ENCODE assay signal across 14 cellular contexts in genomic region chr4:150217804-150218203, GRCh38.
DNase-seq lines count a peak whose midpoint lies in the region; ATAC-seq and TF ChIP-seq lines count a peak whose summit lies in the region.
"Had no signal": no experiment of that assay in that cellular context is flagged by ENCODE, and none has a peak within 500 bp of the region (broad histone marks: within the 10 kb centered on the region; RNA-seq: fewer than 3 reads in every experiment).

No MANE protein-coding gene starts in this region.

- BruUV-seq in A673 (replicated peaks; lab: Mats Ljungman, UMichigan) = no TSS peak

- TF ChIP-seq CTCF in A673 (conservative IDR thresholded peaks at IDR 0.05; ENCODE audit: low read depth, low read length) = no peak
- TF ChIP-seq CTCF in hepatocyte (IDR thresholded peaks at IDR 0.05; ENCODE audit: poor library complexity) = no peak
- no peak for TF ChIP-seq CTCF in CD8-positive, alpha-beta T cell (IDR thresholded peaks at IDR 0.05)
- TF ChIP-seq CTCF in glutamatergic neuron (IDR thresholded peaks at IDR 0.05; ENCODE audit: partially characterized antibody, unreplicated experiment) = no peak

- no peaks in the 10 kb centered on the region for H3K9me2 ChIP-seq in hepatocyte (replicated peaks; ENCODE audit: insufficient read depth)

- DNase-seq in A673 (ENCODE audit: low spot score) (peak; percentile 61), NCI-H1092 (lab: John Stamatoyannopoulos, UW) (peak; percentile 66), NCI-H510A treated with DMSO at 0.1 percent for 48 hours (lab: John Stamatoyannopoulos, UW) (peak; percentile 58), hepatocyte (ENCODE audit: low spot score) (no peak), glutamatergic neuron (no peak)
- no peak for DNase-seq in stimulated activated CD4-positive, alpha-beta T cell treated with anti-CD3 and anti-CD28 coated beads, Interleukin-2, amount 100 ng/mL, for 48 hours
- DNase-seq in CD8-positive, alpha-beta T cell = no peak
- DNase-seq in stimulated activated naive CD4-positive, alpha-beta T cell (lab: John Stamatoyannopoulos, UW) = no peak
- DNase-seq: activated CD8-positive, alpha-beta memory T cell treated with anti-CD3 and anti-CD28 coated beads, Interleukin-2, amount 10 ng/mL, durations not matched to agents 7 days and 5 days; activated effector memory CD4-positive, alpha-beta T cell treated with Interleukin-2 at 50 U/mL for 16 hours; CD4-positive, alpha-beta T cell; left colon; NCI-H524 treated with DMSO at 0.1 percent for 48 hours; stomach had no signal

- H3K27ac Mint-ChIP-seq in CD8-positive, alpha-beta T cell = no peak overlapping the region
- no peak overlapping the region for H3K27ac Mint-ChIP-seq in glutamatergic neuron (ENCODE audit: unreplicated experiment)
- H3K27ac Mint-ChIP-seq: activated CD8-positive, alpha-beta memory T cell treated with anti-CD3 and anti-CD28 coated beads, Interleukin-2, amount 10 ng/mL, durations not matched to agents 7 days and 5 days; CD4-positive, alpha-beta T cell had no signal

- no peaks in the 10 kb centered on the region for H3K79me2 ChIP-seq in hepatocyte

- no peak overlapping the region for H3K4me3 ChIP-seq in A673 (ENCODE audit: low read depth, low read length, poor library complexity, severe bottlenecking)
- no peak overlapping the region for H3K4me3 ChIP-seq in hepatocyte
- no peak overlapping the region for H3K4me3 ChIP-seq in CD8-positive, alpha-beta T cell (ENCODE audit: low read depth, low read length)
- H3K4me3 ChIP-seq: stomach had no signal

- no peaks in the 10 kb centered on the region for H3K9me3 Mint-ChIP-seq in CD8-positive, alpha-beta T cell
- no peaks in the 10 kb centered on the region for H3K9me3 Mint-ChIP-seq in glutamatergic neuron (ENCODE audit: unreplicated experiment)
- H3K9me3 Mint-ChIP-seq: CD4-positive, alpha-beta T cell had no signal

- CTCF ChIA-PET in A673 (lab: Charles Lee) = interaction anchor here (0.9 to 1.6 kb wide), 4 partner anchors 13 to 212 kb away, joined by 3 to 5 read pairs (median 4); no protein-coding TSS in a partner anchor
- CTCF ChIA-PET in CD8-positive, alpha-beta T cell (lab: Charles Lee) = interaction anchor here (1.5 kb wide), 1 partner anchor 12 kb away, joined by 3 read pairs; no protein-coding TSS in a partner anchor

- H3K9me3 ChIP-seq in A673 (ENCODE audit: low read depth, low read length, poor library complexity, severe bottlenecking) (no peaks in the 10 kb centered on the region), hepatocyte (ENCODE audit: low read depth) (no peaks in the 10 kb centered on the region)
- no peaks in the 10 kb centered on the region for H3K9me3 ChIP-seq in CD8-positive, alpha-beta T cell (ENCODE audit: low read length)
- H3K9me3 ChIP-seq: stomach had no signal

- H3K4me2 ChIP-seq in hepatocyte = peak overlapping the region; percentile 57

- no peak overlapping the region for H2AFZ ChIP-seq in hepatocyte

- no peaks in the 10 kb centered on the region for H3K27me3 Mint-ChIP-seq in CD8-positive, alpha-beta T cell (ENCODE audit: low read depth)
- no peaks in the 10 kb centered on the region for H3K27me3 Mint-ChIP-seq in glutamatergic neuron (ENCODE audit: unreplicated experiment)
- H3K27me3 Mint-ChIP-seq: CD4-positive, alpha-beta T cell had no signal

- H3K27ac ChIP-seq in A673 (ENCODE audit: low read depth, low read length, poor library complexity, severe bottlenecking) = no peak overlapping the region
- no peak overlapping the region for H3K27ac ChIP-seq in hepatocyte
- H3K27ac ChIP-seq in CD8-positive, alpha-beta T cell (ENCODE audit: low read depth, low read length) = no peak overlapping the region
- H3K27ac ChIP-seq: stomach had no signal

- H3K4me1 Mint-ChIP-seq in CD8-positive, alpha-beta T cell (ENCODE audit: low read depth) = no peaks in the 10 kb centered on the region
- H3K4me1 Mint-ChIP-seq in glutamatergic neuron (ENCODE audit: low read depth, unreplicated experiment) = peaks cover 3% of the 10 kb centered on the region
- H3K4me1 Mint-ChIP-seq: activated CD8-positive, alpha-beta memory T cell treated with anti-CD3 and anti-CD28 coated beads, Interleukin-2, amount 10 ng/mL, durations not matched to agents 7 days and 5 days had no signal

- intact Hi-C loops in A673 (cut with micrococcal nuclease; ENCODE audit: unreplicated experiment) = loop anchor here (2.0 to 10.0 kb wide), 3 partner anchors 113 to 221 kb away; no protein-coding TSS in a partner anchor
- intact Hi-C loops in CD8-positive, alpha-beta T cell (cut with DNase I, micrococcal nuclease) = no loop called here

- no peaks in the 10 kb centered on the region for H3K36me3 Mint-ChIP-seq in CD8-positive, alpha-beta T cell
- no peaks in the 10 kb centered on the region for H3K36me3 Mint-ChIP-seq in glutamatergic neuron (ENCODE audit: unreplicated experiment)
- H3K36me3 Mint-ChIP-seq: activated CD8-positive, alpha-beta memory T cell treated with anti-CD3 and anti-CD28 coated beads, Interleukin-2, amount 10 ng/mL, durations not matched to agents 7 days and 5 days had no signal

- H4K20me1 ChIP-seq in hepatocyte (ENCODE audit: insufficient read depth, poor library complexity, severe bottlenecking) = no peaks in the 10 kb centered on the region

- WGBS in hepatocyte (ENCODE audit: low lambda C conversion rate, missing lambda C conversion rate) = 56% methylated on average over 6 of the region's 8 CpGs

- POLR2A ChIA-PET in A673 (lab: Charles Lee; ENCODE audit: low non-redundant PET) = no interaction called here
- POLR2A ChIA-PET in CD8-positive, alpha-beta T cell (lab: Charles Lee) = no interaction called here

- no peak for ATAC-seq in CD8-positive, alpha-beta T cell
- ATAC-seq: activated CD8-positive, alpha-beta memory T cell treated with anti-CD3 and anti-CD28 coated beads, Interleukin-2, amount 10 ng/mL, durations not matched to agents 7 days and 5 days; left colon had no signal

- H3K36me3 ChIP-seq in A673 (ENCODE audit: insufficient read depth, low read length, poor library complexity, severe bottlenecking) = no peaks in the 10 kb centered on the region
- H3K36me3 ChIP-seq in hepatocyte (replicated peaks; ENCODE audit: insufficient read depth, low read depth) = no peaks in the 10 kb centered on the region
- no peaks in the 10 kb centered on the region for H3K36me3 ChIP-seq in CD8-positive, alpha-beta T cell (ENCODE audit: insufficient read depth, low read length)
- H3K36me3 ChIP-seq: stomach had no signal

- no peaks in the 10 kb centered on the region for H3K27me3 ChIP-seq in A673 (replicated peaks; ENCODE audit: insufficient read depth, low read depth, low read length, poor library complexity)
- no peaks in the 10 kb centered on the region for H3K27me3 ChIP-seq in hepatocyte
- no peaks in the 10 kb centered on the region for H3K27me3 ChIP-seq in CD8-positive, alpha-beta T cell (ENCODE audit: insufficient read depth, low read length)
- H3K27me3 ChIP-seq: stomach had no signal

- H3K4me1 ChIP-seq in A673 (ENCODE audit: insufficient read depth, low read length, poor library complexity, severe bottlenecking) (peaks cover 18% of the 10 kb centered on the region), hepatocyte (ENCODE audit: insufficient read depth) (no peaks in the 10 kb centered on the region)
- H3K4me1 ChIP-seq in CD8-positive, alpha-beta T cell (ENCODE audit: insufficient read depth, low read length) = no peaks in the 10 kb centered on the region

- no peak overlapping the region for H3K4me3 Mint-ChIP-seq in CD8-positive, alpha-beta T cell
- no peak overlapping the region for H3K4me3 Mint-ChIP-seq in glutamatergic neuron (ENCODE audit: unreplicated experiment)
- H3K4me3 Mint-ChIP-seq: activated CD8-positive, alpha-beta memory T cell treated with anti-CD3 and anti-CD28 coated beads, Interleukin-2, amount 10 ng/mL, durations not matched to agents 7 days and 5 days; CD4-positive, alpha-beta T cell had no signal

Comparison
In these comparisons a context has a peak if more than half of its experiments do, and no peak if none do; other contexts are left out.
1. DNase-seq: peak in A673 (single experiment), NCI-H1092 (single experiment) and NCI-H510A treated with DMSO at 0.1 percent for 48 hours (single experiment); none in hepatocyte (single experiment), stimulated activated CD4-positive, alpha-beta T cell treated with anti-CD3 and anti-CD28 coated beads, Interleukin-2, amount 100 ng/mL, for 48 hours (0 of 2), CD8-positive, alpha-beta T cell (0 of 7), stimulated activated naive CD4-positive, alpha-beta T cell (0 of 6) and glutamatergic neuron (single experiment).